In genomic region chr3:195068481-195069080, GRCh38 we compare ENCODE assay signal across 2 cellular contexts.
A peak's percentile ranks its signal among the peaks of the same experiment; 100 is the strongest.
TF ChIP-seq lines count a peak whose summit lies in the region.

No MANE protein-coding gene starts in this region.

TF ChIP-seq in HEK293, 187 proteins besides CTCF, POLR2A, EP300 and RAD21:
- peak; percentile 26; the same call in 1 of the 2 replicates for TF ChIP-seq ZNF600 (tag by site-specific recombination; IDR thresholded peaks at IDR 0.05)
- TF ChIP-seq ZNF398 (tag by site-specific recombination; IDR thresholded peaks at IDR 0.05), result no peak
- no peak for TF ChIP-seq ZNF23 (tag by site-specific recombination; IDR thresholded peaks at IDR 0.05; ENCODE audit: borderline replicate concordance)
- no peak for TF ChIP-seq ZNF513 (tag by site-specific recombination; IDR thresholded peaks at IDR 0.05)
- 0 out of 2 replicates have a peak, but pooled peaks have one; percentile 40 for TF ChIP-seq ZNF629 (tag by site-specific recombination; IDR thresholded peaks at IDR 0.05)

TF ChIP-seq in endothelial cell of umbilical vein, 7 proteins besides CTCF, POLR2A, EP300 and RAD21 (continued from another document):
- TF ChIP-seq GATA2 (IDR thresholded peaks at IDR 0.05; ENCODE audit: insufficient read depth, insufficient read length, low read depth, low read length) (no peak), POLR2AphosphoS5 (IDR thresholded peaks at IDR 0.05; ENCODE audit: insufficient read depth, low read depth, low read length) (no peak), MYC (IDR thresholded peaks at IDR 0.05; ENCODE audit: low read depth, low read length) (no peak), FOS (IDR thresholded peaks at IDR 0.05; ENCODE audit: borderline replicate concordance, insufficient read depth, low read length) (no peak), JUN (IDR thresholded peaks at IDR 0.05; ENCODE audit: borderline replicate concordance, insufficient read depth, insufficient read length, low read depth) (no peak), MAX (IDR thresholded peaks at IDR 0.05; ENCODE audit: insufficient read depth, insufficient read length) (no peak)
